In genomic region chr2:52862801-52863200, GRCh38 we compare ENCODE assay signal across 32 cellular contexts.
DNase-seq lines count a peak whose midpoint lies in the region; ATAC-seq and TF ChIP-seq lines count a peak whose summit lies in the region.
"Had no signal": no experiment of that assay in that cellular context is flagged by ENCODE, and none has a peak within 500 bp of the region (broad histone marks: within the 10 kb centered on the region; RNA-seq: fewer than 3 reads in every experiment).

No MANE protein-coding gene starts in this region.

- BruUV-seq in IMR-90 (replicated peaks; lab: Mats Ljungman, UMichigan), result no TSS peak

- H2AK5ac ChIP-seq in IMR-90 (ENCODE audit: low read depth, low read length), result no peak overlapping the region

- TF ChIP-seq RAD21 in IMR-90 (IDR thresholded peaks at IDR 0.05; ENCODE audit: low read length), result no peak

- H4K5ac ChIP-seq in IMR-90 (ENCODE audit: low read depth, low read length), result no peak overlapping the region

- no CpG with 5 or more reads among the region's 3 CpGs for WGBS in IMR-90 (ENCODE audit: extremely low coverage in 2 of 2, insufficient read length in 1 of 2), 2 experiments

- TF ChIP-seq CTCF in IMR-90 (conservative IDR thresholded peaks at IDR 0.05; ENCODE audit: low read depth, low read length), result no peak
- no peak for TF ChIP-seq CTCF in brain microvascular endothelial cell (IDR thresholded peaks at IDR 0.05; ENCODE audit: low read depth, low read length, missing control alignments)
- no peak for TF ChIP-seq CTCF in foreskin keratinocyte (conservative IDR thresholded peaks at IDR 0.05)

- peaks cover 5% of the 10 kb centered on the region for H3K4me1 ChIP-seq in IMR-90 (ENCODE audit: control insufficient read depth, insufficient read depth, low read length)
- H3K4me1 ChIP-seq in foreskin keratinocyte, result no peaks in the 10 kb centered on the region
- H3K4me1 ChIP-seq: spleen had no signal

- DNase-seq in ELR (ENCODE audit: low read depth), result peak; percentile 82
- DNase-seq in IMR-90, result peak; percentile 69
- DNase-seq in brain microvascular endothelial cell, result peak; percentile 53
- DNase-seq in foreskin keratinocyte, result peak in 1 of 2 donors; percentile 69
- DNase-seq in stimulated activated CD4-positive, alpha-beta T cell treated with anti-CD3 and anti-CD28 coated beads, Interleukin-4, amount 100 ng/mL, for 24 hours, result no peak
- no peak for DNase-seq in stimulated activated naive CD8-positive, alpha-beta T cell treated with anti-CD3 and anti-CD28 coated beads, Interleukin-15, amount 100 ng/mL, for 72 hours
- no peak for DNase-seq in activated T-helper 2 cell treated with anti-CD3 and anti-CD28 coated beads, Interferon-gamma antibody, Interleukin-2, Interleukin-4, amounts not matched to agents 10 μg/mL and 5 μg/mL and 100 μg/mL, durations not matched to agents 14 hours and 24 hours and 36 hours (ENCODE audit: low spot score)
- DNase-seq: activated CD4-positive, alpha-beta T cell treated with anti-CD3 and anti-CD28 coated beads, Interleukin-2, amount 50 U/mL, for 48 hours; activated CD8-positive, alpha-beta memory T cell treated with anti-CD3 and anti-CD28 coated beads, Interleukin-2, amount 50 U/mL, for 4 hours; activated naive CD4-positive, alpha-beta T cell treated with anti-CD3 and anti-CD28 coated beads, Interleukin-2, amount 10 ng/mL, durations not matched to agents 7 days and 5 days; amygdala; Calu3; DND-41; heart right ventricle; KG1; mucosa of descending colon; NCI-H1436; NCI-H446 treated with DMSO at 0.1 percent for 48 hours; NCI-H82; pancreas; right cardiac atrium; spleen; substantia nigra had no signal

- H3K36me3 Mint-ChIP-seq in activated T-helper 2 cell treated with anti-CD3 and anti-CD28 coated beads, Interferon-gamma antibody, Interleukin-2, Interleukin-4, amounts not matched to agents 10 μg/mL and 5 μg/mL and 100 μg/mL, durations not matched to agents 14 hours and 24 hours and 36 hours (ENCODE audit: low read depth), result no peaks in the 10 kb centered on the region
- H3K36me3 Mint-ChIP-seq: activated naive CD4-positive, alpha-beta T cell treated with anti-CD3 and anti-CD28 coated beads, Interleukin-2, amount 10 ng/mL, durations not matched to agents 7 days and 5 days; type B pancreatic cell had no signal

- H3K4me2 ChIP-seq in IMR-90 (ENCODE audit: low read depth, low read length), result no peak overlapping the region

- ATAC-seq in IMR-90 (ENCODE audit: low read depth) (no peak), foreskin keratinocyte (peak; percentile 56), HG02885 (IDR thresholded peaks at IDR 0.05; ENCODE audit: poor library complexity, unreplicated experiment) (no peak)
- ATAC-seq in stimulated activated naive CD8-positive, alpha-beta T cell treated with anti-CD3 and anti-CD28 coated beads, Interleukin-15, amount 100 ng/mL, for 72 hours, result no peak
- ATAC-seq: activated CD4-positive, CD25-positive, alpha-beta regulatory T cell treated with anti-CD3 and anti-CD28 coated beads, Interleukin-2, amount 50 U/mL, for 24 hours; GM12878; heart right ventricle; mucosa of descending colon; pancreas; right cardiac atrium had no signal

- no peaks in the 10 kb centered on the region for H4K20me1 ChIP-seq in IMR-90 (ENCODE audit: insufficient read depth, low read length)

- H3K14ac ChIP-seq in IMR-90 (replicated peaks; ENCODE audit: low read depth, low read length), result no peak overlapping the region

- no peak for TF ChIP-seq POLR2A in IMR-90 (IDR thresholded peaks at IDR 0.05; ENCODE audit: low read depth, low read length)

- no peaks in the 10 kb centered on the region for H3K9me1 ChIP-seq in IMR-90 (ENCODE audit: insufficient read depth, low read length)

- POLR2A ChIA-PET in IMR-90 (lab: Charles Lee; ENCODE audit: unreplicated experiment), result no interaction called here

- no peak overlapping the region for H2BK20ac ChIP-seq in IMR-90 (ENCODE audit: low read depth, low read length)

- no peaks in the 10 kb centered on the region for H3K79me1 ChIP-seq in IMR-90 (ENCODE audit: low read depth in 1 of 2, low read length in 2 of 2)

- CTCF ChIA-PET in IMR-90 (lab: Yijun Ruan, JAX), result interaction anchor here (0.6 to 1.0 kb wide), 2 partner anchors 26 to 120 kb away, joined by 3 read pairs; no protein-coding TSS in a partner anchor

- H3K27me3 ChIP-seq in IMR-90 (ENCODE audit: control insufficient read depth, insufficient read depth, low read length), result no peaks in the 10 kb centered on the region
- no peaks in the 10 kb centered on the region for H3K27me3 ChIP-seq in brain microvascular endothelial cell (replicated peaks)
- H3K27me3 ChIP-seq in foreskin keratinocyte, result no peaks in the 10 kb centered on the region
- H3K27me3 ChIP-seq: heart right ventricle, pancreas, spleen had no signal

- H3K27ac ChIP-seq in IMR-90 (ENCODE audit: insufficient read depth, low read length), result no peak overlapping the region
- H3K27ac ChIP-seq in brain microvascular endothelial cell, result peak overlapping the region; percentile 48
- no peak overlapping the region for H3K27ac ChIP-seq in foreskin keratinocyte
- H3K27ac ChIP-seq: C4-2B, heart right ventricle, pancreas, RWPE1, spleen had no signal

- H3K36me3 ChIP-seq in IMR-90 (ENCODE audit: control insufficient read depth, insufficient read depth, low read length) (no peaks in the 10 kb centered on the region), brain microvascular endothelial cell (replicated peaks) (no peaks in the 10 kb centered on the region)
- H3K36me3 ChIP-seq: heart right ventricle, pancreas, spleen had no signal

- H3K18ac ChIP-seq in IMR-90 (ENCODE audit: low read depth, low read length), result no peak overlapping the region

- H3K4me3 Mint-ChIP-seq in stimulated activated naive CD8-positive, alpha-beta T cell treated with anti-CD3 and anti-CD28 coated beads, Interleukin-15, amount 100 ng/mL, for 72 hours, result no peak overlapping the region
- no peak overlapping the region for H3K4me3 Mint-ChIP-seq in activated T-helper 2 cell treated with anti-CD3 and anti-CD28 coated beads, Interferon-gamma antibody, Interleukin-2, Interleukin-4, amounts not matched to agents 10 μg/mL and 5 μg/mL and 100 μg/mL, durations not matched to agents 14 hours and 24 hours and 36 hours (ENCODE audit: low read depth)
- H3K4me3 Mint-ChIP-seq: activated naive CD4-positive, alpha-beta T cell treated with anti-CD3 and anti-CD28 coated beads, Interleukin-2, amount 10 ng/mL, durations not matched to agents 7 days and 5 days; activated T-helper 1 cell treated with anti-CD3 and anti-CD28 coated beads, Interleukin-12 subunit alpha, Interleukin-12 subunit beta, Interleukin-2, Interleukin-4 antibody, amounts not matched to agents 30 ng/mL and 10 ng/mL and 1 ng/mL, durations not matched to agents 14 hours and 24 hours and 36 hours; central memory CD8-positive, alpha-beta T cell; type B pancreatic cell had no signal

- H3K4me1 Mint-ChIP-seq in stimulated activated naive CD8-positive, alpha-beta T cell treated with anti-CD3 and anti-CD28 coated beads, Interleukin-15, amount 100 ng/mL, for 72 hours, result no peaks in the 10 kb centered on the region
- H3K4me1 Mint-ChIP-seq in activated T-helper 2 cell treated with anti-CD3 and anti-CD28 coated beads, Interferon-gamma antibody, Interleukin-2, Interleukin-4, amounts not matched to agents 10 μg/mL and 5 μg/mL and 100 μg/mL, durations not matched to agents 14 hours and 24 hours and 36 hours (ENCODE audit: low read depth), result no peaks in the 10 kb centered on the region
- H3K4me1 Mint-ChIP-seq: activated naive CD4-positive, alpha-beta T cell treated with anti-CD3 and anti-CD28 coated beads, Interleukin-2, amount 10 ng/mL, durations not matched to agents 7 days and 5 days; central memory CD8-positive, alpha-beta T cell had no signal

- dilution Hi-C loops in IMR-90 (cut with HindIII; ENCODE audit: low sequenced_read_pairs, unreplicated experiment), result no loop called here

- no peak overlapping the region for H3K56ac ChIP-seq in IMR-90 (ENCODE audit: extremely low read depth, insufficient read depth, low read length)

- H4K91ac ChIP-seq in IMR-90 (ENCODE audit: insufficient read depth, low read depth, low read length), result no peak overlapping the region

- no peak overlapping the region for H2BK120ac ChIP-seq in IMR-90 (ENCODE audit: low read depth, low read length)

- no peaks in the 10 kb centered on the region for H3K27me3 Mint-ChIP-seq in stimulated activated naive CD8-positive, alpha-beta T cell treated with anti-CD3 and anti-CD28 coated beads, Interleukin-15, amount 100 ng/mL, for 72 hours
- no peaks in the 10 kb centered on the region for H3K27me3 Mint-ChIP-seq in activated T-helper 2 cell treated with anti-CD3 and anti-CD28 coated beads, Interferon-gamma antibody, Interleukin-2, Interleukin-4, amounts not matched to agents 10 μg/mL and 5 μg/mL and 100 μg/mL, durations not matched to agents 14 hours and 24 hours and 36 hours (ENCODE audit: low read depth)
- H3K27me3 Mint-ChIP-seq: activated naive CD4-positive, alpha-beta T cell treated with anti-CD3 and anti-CD28 coated beads, Interleukin-2, amount 10 ng/mL, durations not matched to agents 7 days and 5 days; central memory CD8-positive, alpha-beta T cell; type B pancreatic cell had no signal

- no peak overlapping the region for H3K9ac ChIP-seq in IMR-90 (ENCODE audit: low read depth, low read length)

- no peak overlapping the region for H3K27ac Mint-ChIP-seq in stimulated activated naive CD8-positive, alpha-beta T cell treated with anti-CD3 and anti-CD28 coated beads, Interleukin-15, amount 100 ng/mL, for 72 hours
- H3K27ac Mint-ChIP-seq in activated T-helper 2 cell treated with anti-CD3 and anti-CD28 coated beads, Interferon-gamma antibody, Interleukin-2, Interleukin-4, amounts not matched to agents 10 μg/mL and 5 μg/mL and 100 μg/mL, durations not matched to agents 14 hours and 24 hours and 36 hours, result no peak overlapping the region
- H3K27ac Mint-ChIP-seq: activated naive CD4-positive, alpha-beta T cell treated with anti-CD3 and anti-CD28 coated beads, Interleukin-2, amount 10 ng/mL, durations not matched to agents 7 days and 5 days; activated T-helper 1 cell treated with anti-CD3 and anti-CD28 coated beads, Interleukin-12 subunit alpha, Interleukin-12 subunit beta, Interleukin-2, Interleukin-4 antibody, amounts not matched to agents 30 ng/mL and 10 ng/mL and 1 ng/mL, durations not matched to agents 14 hours and 24 hours and 36 hours; type B pancreatic cell had no signal

- in situ Hi-C loops in IMR-90 (cut with MboI; ENCODE audit: low sequenced_read_pairs) (no loop called here), brain microvascular endothelial cell (cut with HindIII; ENCODE audit: low pct_ligation_motif_present, low sequenced_read_pairs) (no loop called here)

- no peak overlapping the region for H3K4ac ChIP-seq in IMR-90 (ENCODE audit: low read depth, low read length)

- no peaks in the 10 kb centered on the region for H3K9me3 Mint-ChIP-seq in stimulated activated naive CD8-positive, alpha-beta T cell treated with anti-CD3 and anti-CD28 coated beads, Interleukin-15, amount 100 ng/mL, for 72 hours
- peaks cover 5% of the 10 kb centered on the region for H3K9me3 Mint-ChIP-seq in activated T-helper 2 cell treated with anti-CD3 and anti-CD28 coated beads, Interferon-gamma antibody, Interleukin-2, Interleukin-4, amounts not matched to agents 10 μg/mL and 5 μg/mL and 100 μg/mL, durations not matched to agents 14 hours and 24 hours and 36 hours
- H3K9me3 Mint-ChIP-seq: activated T-helper 1 cell treated with anti-CD3 and anti-CD28 coated beads, Interleukin-12 subunit alpha, Interleukin-12 subunit beta, Interleukin-2, Interleukin-4 antibody, amounts not matched to agents 30 ng/mL and 10 ng/mL and 1 ng/mL, durations not matched to agents 14 hours and 24 hours and 36 hours; central memory CD8-positive, alpha-beta T cell; type B pancreatic cell had no signal

- intact Hi-C loops in IMR-90 (cut with micrococcal nuclease), result no loop called here
- intact Hi-C loops in activated T-helper 2 cell treated with anti-CD3 and anti-CD28 coated beads, Interferon-gamma antibody, Interleukin-2, Interleukin-4, amounts not matched to agents 10 μg/mL and 5 μg/mL and 100 μg/mL, durations not matched to agents 14 hours and 24 hours and 36 hours (cut with micrococcal nuclease), result no loop called here

- no peaks in the 10 kb centered on the region for H3K9me3 ChIP-seq in IMR-90 (ENCODE audit: control insufficient read depth, insufficient read depth, low read length)
- H3K9me3 ChIP-seq: heart right ventricle, mucosa of descending colon, pancreas, spleen had no signal

- no peak overlapping the region for H3K23ac ChIP-seq in IMR-90 (ENCODE audit: low read depth, low read length)

- H2AK9ac ChIP-seq in IMR-90 (replicated peaks; ENCODE audit: low read depth, low read length, poor library complexity), result no peak overlapping the region

- no peak overlapping the region for H2AFZ ChIP-seq in IMR-90 (replicated peaks; ENCODE audit: low read length, poor library complexity)

- no peak overlapping the region for H2BK15ac ChIP-seq in IMR-90 (ENCODE audit: low read depth, low read length)

- no peak overlapping the region for H4K8ac ChIP-seq in IMR-90 (ENCODE audit: low read depth in 2 of 2, low read length in 2 of 2)

- no peak overlapping the region for H2BK5ac ChIP-seq in IMR-90 (ENCODE audit: low read depth, low read length, poor library complexity, severe bottlenecking)

- H3K4me3 ChIP-seq in IMR-90 (ENCODE audit: insufficient read depth, low read depth, low read length) (no peak overlapping the region), brain microvascular endothelial cell (ENCODE audit: low read depth, low read length) (no peak overlapping the region)
- H3K4me3 ChIP-seq: GM12878, heart right ventricle, lung, mucosa of descending colon, pancreas, spleen had no signal

Comparison
In these comparisons a context has a peak if more than half of its experiments do, and no peak if none do; other contexts are left out.
1. DNase-seq: peak in ELR (single experiment), IMR-90 (single experiment) and brain microvascular endothelial cell (single experiment); none in stimulated activated CD4-positive, alpha-beta T cell treated with anti-CD3 and anti-CD28 coated beads, Interleukin-4, amount 100 ng/mL, for 24 hours (single experiment), stimulated activated naive CD8-positive, alpha-beta T cell treated with anti-CD3 and anti-CD28 coated beads, Interleukin-15, amount 100 ng/mL, for 72 hours (0 of 2) and activated T-helper 2 cell treated with anti-CD3 and anti-CD28 coated beads, Interferon-gamma antibody, Interleukin-2, Interleukin-4, amounts not matched to agents 10 μg/mL and 5 μg/mL and 100 μg/mL, durations not matched to agents 14 hours and 24 hours and 36 hours (single experiment).